Comparison of ENCODE assay signal across 8 cellular contexts in the genomic region with DNA sequence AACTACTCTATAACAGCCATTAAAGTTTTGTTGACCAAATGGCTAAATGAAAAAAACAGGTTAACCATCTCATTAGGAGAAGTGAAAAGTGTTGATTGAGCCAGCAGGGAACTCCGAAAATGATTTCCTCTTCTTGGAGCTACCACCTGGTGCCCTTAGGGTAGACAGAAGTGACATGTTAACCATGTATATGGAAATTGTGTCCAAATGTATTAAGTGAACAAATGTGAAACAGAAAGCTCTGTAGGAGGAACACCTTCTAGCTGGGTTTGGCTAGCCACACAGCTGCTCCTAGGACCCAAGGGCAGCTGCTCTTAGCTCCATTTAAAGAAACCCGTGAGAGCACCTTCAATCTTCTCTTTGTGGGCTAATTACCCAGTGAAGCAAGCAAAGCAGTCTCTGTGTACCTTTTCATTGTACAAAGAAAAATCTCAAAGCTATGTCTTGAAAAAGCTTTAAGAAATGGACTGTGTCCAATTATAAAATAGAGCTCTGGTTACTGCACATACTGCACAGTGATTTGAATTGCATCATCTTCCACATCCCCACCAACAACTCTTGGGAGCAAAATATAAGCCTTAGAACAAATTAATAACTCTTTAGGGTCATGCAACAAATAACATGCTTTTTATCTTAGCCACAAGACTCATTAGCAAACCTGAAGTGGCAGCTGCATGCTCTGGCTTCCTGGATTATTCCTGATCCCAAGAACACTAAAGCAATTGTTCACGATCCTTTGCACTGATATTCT. TPM values are rescaled to one million over a fixed set of nuclear protein-coding genes. Genes with fewer than 3 reads are reported as not detected.
DNase-seq lines count a peak whose midpoint lies in the region; ATAC-seq and TF ChIP-seq lines count a peak whose summit lies in the region.

No MANE protein-coding gene starts in this region.

- DNase-seq in GM10248 (ENCODE audit: extremely low spot score) = peak; percentile 22
- DNase-seq in choroid plexus epithelial cell (ENCODE audit: low read depth) = peak; percentile 13
- no peak for DNase-seq in posterior vena cava (ENCODE audit: low spot score)
- no peak for DNase-seq in SHP77 treated with DMSO at 0.1 percent for 48 hours (lab: John Stamatoyannopoulos, UW)
- no peak for DNase-seq in right lobe of liver
- no peak for DNase-seq in stimulated activated CD4-positive, alpha-beta T cell treated with anti-CD3 and anti-CD28 coated beads, Interleukin-1b, Interleukin-23, amount 100 ng/mL, for 48 hours

- no peak for TF ChIP-seq CTCF in GM10248 (IDR thresholded peaks at IDR 0.05; ENCODE audit: control extremely low read depth, extremely low read depth, low read depth, missing control alignments)
- no peak for TF ChIP-seq CTCF in choroid plexus epithelial cell (conservative IDR thresholded peaks at IDR 0.05; ENCODE audit: low read depth, low read length)
- no peak for TF ChIP-seq CTCF in right lobe of liver (IDR thresholded peaks at IDR 0.05)

- WGBS in right lobe of liver (ENCODE audit: insufficient coverage, low coverage, low lambda C conversion rate, missing lambda C conversion rate) = 57% methylated on average over 3 of the region's 3 CpGs

- TF ChIP-seq POLR2A in right lobe of liver (IDR thresholded peaks at IDR 0.05) = no peak

- H3K4me1 ChIP-seq in right lobe of liver = no peaks in the 10 kb centered on the region

- ATAC-seq in GM21390 (IDR thresholded peaks at IDR 0.05; ENCODE audit: unreplicated experiment) = peak; percentile 90
- ATAC-seq in HG03432 (IDR thresholded peaks at IDR 0.05; ENCODE audit: unreplicated experiment) = peak; percentile 92
- ATAC-seq in right lobe of liver = no peak

- POLR2A ChIA-PET in GM10248 (lab: Yijun Ruan, JAX) = interaction anchor here (0.7 kb wide), 1 partner anchor 98 kb away, joined by 3 read pairs; no protein-coding TSS in a partner anchor

- CTCF ChIA-PET in GM10248 (lab: Yijun Ruan, JAX) = interaction anchor here (0.7 to 3.5 kb wide), 12 partner anchors 11 to 974 kb away, joined by 3 to 32 read pairs (median 6); a partner anchor contains a TSS

- no peak overlapping the region for H3K27ac ChIP-seq in right lobe of liver

- intact Hi-C loops in posterior vena cava (cut with DNase I) (no loop called here), right lobe of liver (cut with DNase I) (no loop called here)

- no peaks in the 10 kb centered on the region for H3K36me3 ChIP-seq in right lobe of liver

- peaks cover 0 to 6% of the 10 kb centered on the region in 2 donors for H3K27me3 ChIP-seq in right lobe of liver

- no peaks in the 10 kb centered on the region for H3K9me3 ChIP-seq in right lobe of liver

- no peak overlapping the region for H3K4me3 ChIP-seq in choroid plexus epithelial cell (ENCODE audit: low read depth, low read length)
- H3K4me3 ChIP-seq in right lobe of liver = no peak overlapping the region

RNA-seq across cellular contexts. Expression of a gene that starts 59.2 kb away (rescaled TPM):
- total RNA-seq in posterior vena cava (100 to 1,000 TPM in 1 of 2 donors, 10 to 100 TPM in 1; 94.5 to 113 TPM), right lobe of liver (1 to 10 TPM in 1 of 6 experiments, under 1 TPM in 5; 0.18 to 1.2 (median 0.31) TPM)

Comparison
In these comparisons a context has a peak if more than half of its experiments do, and no peak if none do; other contexts are left out.
1. DNase-seq: peak in GM10248 (single experiment) and choroid plexus epithelial cell (single experiment); none in posterior vena cava (single experiment), SHP77 treated with DMSO at 0.1 percent for 48 hours (single experiment), right lobe of liver (0 of 3) and stimulated activated CD4-positive, alpha-beta T cell treated with anti-CD3 and anti-CD28 coated beads, Interleukin-1b, Interleukin-23, amount 100 ng/mL, for 48 hours (single experiment).
2. ATAC-seq: peak in GM21390 (single experiment) and HG03432 (single experiment); none in right lobe of liver (0 of 4).
3. RNA of a gene that starts 59.2 kb away (total RNA-seq): 94.5 to 113 TPM in posterior vena cava; 0.18 to 1.2 TPM in right lobe of liver; every median in the first group is over 10 times any median in the second.